9 cellular contexts compared by ENCODE assay signal in genomic region chr13:109569938-109570711, GRCh38.
DNase-seq lines count a peak whose midpoint lies in the region; ATAC-seq and TF ChIP-seq lines count a peak whose summit lies in the region.
"Had no signal": no experiment of that assay in that cellular context is flagged by ENCODE, and none has a peak within 500 bp of the region (broad histone marks: within the 10 kb centered on the region; RNA-seq: fewer than 3 reads in every experiment).

No MANE protein-coding gene starts in this region.

- H3K36me3 ChIP-seq in A673 (ENCODE audit: insufficient read depth, low read length, poor library complexity, severe bottlenecking): no peaks in the 10 kb centered on the region
- H3K36me3 ChIP-seq: thoracic aorta had no signal

- intact Hi-C loops in A673 (cut with micrococcal nuclease; ENCODE audit: unreplicated experiment): no loop called here

- BruUV-seq in A673 (replicated peaks; lab: Mats Ljungman, UMichigan): no TSS peak

- peak; percentile 5 to 18 (median 15) for DNase-seq in stimulated activated CD4-positive, alpha-beta T cell treated with anti-CD3 and anti-CD28 coated beads, Interleukin-12 subunit alpha, Interleukin-12 subunit beta, amount 100 ng/mL, for 48 hours (ENCODE audit: low read depth in 2 of 3, low spot score in 1 of 3)
- no peak for DNase-seq in stimulated activated CD4-positive, alpha-beta T cell treated with anti-CD3 and anti-CD28 coated beads, Interleukin-12 subunit alpha, Interleukin-12 subunit beta, amount 100 ng/mL, for 4 hours
- peak in 3 of 4 experiments; percentile 1 to 2 (median 1) for DNase-seq in activated naive CD4-positive, alpha-beta T cell (lab: John Stamatoyannopoulos, UW)
- DNase-seq in occipital lobe (lab: John Stamatoyannopoulos, UW): no peak
- DNase-seq in A673 (ENCODE audit: low spot score): no peak
- DNase-seq in omental fat pad (ENCODE audit: low spot score): no peak
- no peak for DNase-seq in germinal center (ENCODE audit: low spot score)

- POLR2A ChIA-PET in A673 (lab: Charles Lee; ENCODE audit: low non-redundant PET): interaction anchor here (0.6 kb wide), 1 partner anchor 9 kb away, joined by 3 read pairs; no protein-coding TSS in a partner anchor

- no peaks in the 10 kb centered on the region for H3K9me3 ChIP-seq in A673 (ENCODE audit: low read depth, low read length, poor library complexity, severe bottlenecking)
- H3K9me3 ChIP-seq: thoracic aorta had no signal

- H3K27ac ChIP-seq in A673 (ENCODE audit: low read depth, low read length, poor library complexity, severe bottlenecking): no peak overlapping the region
- H3K27ac ChIP-seq: thoracic aorta had no signal

- no peaks in the 10 kb centered on the region for H3K27me3 ChIP-seq in A673 (replicated peaks; ENCODE audit: insufficient read depth, low read depth, low read length, poor library complexity)

- no peaks in the 10 kb centered on the region for H3K4me1 ChIP-seq in A673 (ENCODE audit: insufficient read depth, low read length, poor library complexity, severe bottlenecking)

- ATAC-seq in HG03354 (IDR thresholded peaks at IDR 0.05; ENCODE audit: poor library complexity, severe bottlenecking, unreplicated experiment) (peak; percentile 99), omental fat pad (ENCODE audit: low FRiP score) (no peak)

- H3K4me3 ChIP-seq in A673 (ENCODE audit: low read depth, low read length, poor library complexity, severe bottlenecking): no peak overlapping the region
- H3K4me3 ChIP-seq: thoracic aorta had no signal

- no peak for TF ChIP-seq CTCF in A673 (conservative IDR thresholded peaks at IDR 0.05; ENCODE audit: low read depth, low read length)
- no peak for TF ChIP-seq CTCF in omental fat pad (IDR thresholded peaks at IDR 0.05)

- CTCF ChIA-PET in A673 (lab: Charles Lee): no interaction called here

Comparison
In these comparisons a context has a peak if more than half of its experiments do, and no peak if none do; other contexts are left out.
1. DNase-seq: peak in stimulated activated CD4-positive, alpha-beta T cell treated with anti-CD3 and anti-CD28 coated beads, Interleukin-12 subunit alpha, Interleukin-12 subunit beta, amount 100 ng/mL, for 48 hours (3 of 3) and activated naive CD4-positive, alpha-beta T cell (3 of 4); none in stimulated activated CD4-positive, alpha-beta T cell treated with anti-CD3 and anti-CD28 coated beads, Interleukin-12 subunit alpha, Interleukin-12 subunit beta, amount 100 ng/mL, for 4 hours (single experiment), occipital lobe (single experiment), A673 (single experiment), omental fat pad (single experiment) and germinal center (single experiment).